ENCODE assay signal across 8 cellular contexts in genomic region chr6:3748726-3749389, GRCh38. TPM values are rescaled to one million over a fixed set of nuclear protein-coding genes. Genes with fewer than 3 reads are reported as not detected.
DNase-seq lines count a peak whose midpoint lies in the region; ATAC-seq and TF ChIP-seq lines count a peak whose summit lies in the region.

No MANE protein-coding gene starts in this region.

- no peak overlapping the region for H2AFZ ChIP-seq in trophoblast cell (ENCODE audit: insufficient read depth, low read length, poor library complexity)

- no peak overlapping the region for H3K14ac ChIP-seq in trophoblast cell (ENCODE audit: low read length)

- H3K27me3 ChIP-seq in trophoblast cell (ENCODE audit: insufficient read depth, low read length) (no peaks in the 10 kb centered on the region), HAP-1 (ENCODE audit: low read depth) (no peaks in the 10 kb centered on the region)

- no CpG with 5 or more reads among the region's 7 CpGs for WGBS in trophoblast cell (ENCODE audit: extremely low coverage, insufficient coverage, insufficient read length)

- in situ Hi-C loops in HAP-1 (cut with MboI; ENCODE audit: low sequenced_read_pairs): loop anchor here (5.0 to 10.0 kb wide), 2 partner anchors 238 to 406 kb away; no protein-coding TSS in a partner anchor

- H3K79me1 ChIP-seq in trophoblast cell (ENCODE audit: low read length): peaks cover 25% of the 10 kb centered on the region

- peaks cover 2% of the 10 kb centered on the region for H3K9me3 ChIP-seq in trophoblast cell (ENCODE audit: insufficient read depth, low read depth, low read length)
- H3K9me3 ChIP-seq in HAP-1: no peaks in the 10 kb centered on the region

- no peaks in the 10 kb centered on the region for H3K36me3 Mint-ChIP-seq in WTC11

- no peak overlapping the region for H2BK12ac ChIP-seq in trophoblast cell (ENCODE audit: low read length)

- no peak overlapping the region for H2BK5ac ChIP-seq in trophoblast cell (ENCODE audit: low read depth, low read length, poor library complexity)

- peak overlapping the region; percentile 66; the same call in 1 of the 2 replicates for H3K4me3 Mint-ChIP-seq in WTC11

- no peak overlapping the region for H4K91ac ChIP-seq in trophoblast cell (ENCODE audit: low read depth, low read length)

- no peak overlapping the region for H3K27ac ChIP-seq in trophoblast cell (ENCODE audit: low read depth, low read length)

- no peaks in the 10 kb centered on the region for H3K9me3 Mint-ChIP-seq in WTC11

- no peak overlapping the region for H3K18ac ChIP-seq in trophoblast cell (ENCODE audit: low read length)

- no peak overlapping the region for H2BK120ac ChIP-seq in trophoblast cell (ENCODE audit: insufficient read depth, low read length, poor library complexity)

- no peak overlapping the region for H4K12ac ChIP-seq in trophoblast cell (ENCODE audit: low read depth, low read length)

- peak overlapping the region; percentile 8 for H3K4ac ChIP-seq in trophoblast cell (ENCODE audit: low read depth, low read length)

- no peak overlapping the region for H3K27ac Mint-ChIP-seq in WTC11

- CTCF ChIA-PET in AG04449 (lab: Yijun Ruan, JAX) (interaction anchor here (0.7 to 11.7 kb wide), 38 partner anchors 9 to 269 kb away, joined by 3 to 267 read pairs (median 6); partner anchors contain the start of gene FAM50B), WTC11 (lab: Charles Lee) (interaction anchor here (0.6 to 3.3 kb wide), 16 partner anchors 8 to 352 kb away, joined by 3 to 68 read pairs (median 3); partner anchors contain the start of gene FAM50B)

- no peak for ATAC-seq in WTC11
- no peak for ATAC-seq in HG02840 (IDR thresholded peaks at IDR 0.05; ENCODE audit: low FRiP score, unreplicated experiment)

- H3K27me3 Mint-ChIP-seq in WTC11 (ENCODE audit: low read depth): peaks cover 43% of the 10 kb centered on the region

- peaks cover 41% of the 10 kb centered on the region for H3K4me1 Mint-ChIP-seq in WTC11

- peak overlapping the region; percentile 73 for H3K4me2 ChIP-seq in trophoblast cell (ENCODE audit: low read length)

- H3K9ac ChIP-seq in trophoblast cell (ENCODE audit: low read length): no peak overlapping the region

- no peak overlapping the region for H3K23ac ChIP-seq in trophoblast cell (ENCODE audit: low read length)

- H4K8ac ChIP-seq in trophoblast cell (ENCODE audit: low read depth, low read length): no peak overlapping the region

- no peak for TF ChIP-seq CTCF in AG04449 (IDR thresholded peaks at IDR 0.05; ENCODE audit: insufficient read depth, low read length, missing control alignments)
- no peak for TF ChIP-seq CTCF in WTC11 (IDR thresholded peaks at IDR 0.05)
- no peak for TF ChIP-seq CTCF in fibroblast of the aortic adventitia (IDR thresholded peaks at IDR 0.05; ENCODE audit: insufficient read depth, low read length)

- peak overlapping the region; percentile 92 for H3K4me3 ChIP-seq in AG04449 (ENCODE audit: low read depth, low read length)
- peak overlapping the region; percentile 75 for H3K4me3 ChIP-seq in fibroblast of the aortic adventitia (ENCODE audit: low read depth, low read length)
- H3K4me3 ChIP-seq in trophoblast cell (ENCODE audit: low read depth, low read length): no peak overlapping the region
- H3K4me3 ChIP-seq in HAP-1: no peak overlapping the region

- H3K4me1 ChIP-seq in trophoblast cell (ENCODE audit: control insufficient read depth in 1 of 2, insufficient read depth in 2 of 2, low read length in 2 of 2) (peaks cover 3 to 27% of the 10 kb centered on the region in 2 experiments), HAP-1 (peaks cover 11% of the 10 kb centered on the region)

- DNase-seq in AG04449 (ENCODE audit: low read depth, low spot score) (no peak), WTC11 (ENCODE audit: low spot score) (no peak), fibroblast of the aortic adventitia (ENCODE audit: low read depth) (no peak), trophoblast cell (no peak), NOMO-1 (lab: John Stamatoyannopoulos, UW; ENCODE audit: unreplicated experiment in 2 of 2) (no peak), DMS53 treated with DMSO at 0.1 percent for 48 hours (lab: John Stamatoyannopoulos, UW; ENCODE audit: unreplicated experiment) (no peak), HAP-1 (ENCODE audit: low spot score in 2 of 2) (no peak)

- no peak overlapping the region for H2AK5ac ChIP-seq in trophoblast cell (ENCODE audit: low read length)

- H3K79me2 ChIP-seq in trophoblast cell (ENCODE audit: control insufficient read depth, insufficient read depth, low read length, poor library complexity): peaks cover 17% of the 10 kb centered on the region

- H3K36me3 ChIP-seq in trophoblast cell (ENCODE audit: control insufficient read depth in 1 of 2, insufficient read depth in 2 of 2, low read length in 2 of 2) (peaks cover 16% of the 10 kb centered on the region in 2 experiments), HAP-1 (replicated peaks) (no peaks in the 10 kb centered on the region)

- POLR2A ChIA-PET in AG04449 (lab: Yijun Ruan, JAX): interaction anchor here (0.6 to 3.3 kb wide), 14 partner anchors 11 to 490 kb away, joined by 3 to 27 read pairs (median 4); partner anchors contain the start of genes FAM50B and PSMG4
- POLR2A ChIA-PET in WTC11 (lab: Charles Lee): interaction anchor here (0.9 kb wide), 1 partner anchor 34 kb away, joined by 3 read pairs; no protein-coding TSS in a partner anchor

TF ChIP-seq in WTC11, 78 proteins besides CTCF, POLR2A, EP300 and RAD21:
- TF ChIP-seq GABPB1 (CRISPR knock-in tag; IDR thresholded peaks at IDR 0.05): no peak
- no peak for TF ChIP-seq JAZF1 (CRISPR knock-in tag; IDR thresholded peaks at IDR 0.05)
- TF ChIP-seq ZNF425 (CRISPR knock-in tag; conservative IDR thresholded peaks at IDR 0.05): no peak
- TF ChIP-seq FOXJ3 (CRISPR knock-in tag; IDR thresholded peaks at IDR 0.05; ENCODE audit: borderline replicate concordance): no peak
- TF ChIP-seq GRHL2 (CRISPR knock-in tag; IDR thresholded peaks at IDR 0.05; ENCODE audit: insufficient replicate concordance, severe bottlenecking): no peak
- TF ChIP-seq SOX15 (CRISPR knock-in tag; IDR thresholded peaks at IDR 0.05): no peak

RNA-seq across cellular contexts. Expression of gene PXDC1, which starts 2.7 kb away (rescaled TPM):
- total RNA-seq in WTC11 (2021): 3.3 to 4.4 TPM (median 3.9 TPM) in 3 replicates
- 17.6 and 39.4 TPM in 2 replicates for total RNA-seq in fibroblast of the aortic adventitia (ENCODE audit: low replicate concordance)
- 57.9 and 59.3 TPM in 2 replicates for polyA plus RNA-seq in trophoblast cell (2013)

Comparison
In these comparisons a context has a peak if more than half of its experiments do, and no peak if none do; other contexts are left out.
1. H3K4me3 ChIP-seq: peak in AG04449 (single experiment) and fibroblast of the aortic adventitia (single experiment); none in trophoblast cell (single experiment) and HAP-1 (single experiment).